In the genomic region with DNA sequence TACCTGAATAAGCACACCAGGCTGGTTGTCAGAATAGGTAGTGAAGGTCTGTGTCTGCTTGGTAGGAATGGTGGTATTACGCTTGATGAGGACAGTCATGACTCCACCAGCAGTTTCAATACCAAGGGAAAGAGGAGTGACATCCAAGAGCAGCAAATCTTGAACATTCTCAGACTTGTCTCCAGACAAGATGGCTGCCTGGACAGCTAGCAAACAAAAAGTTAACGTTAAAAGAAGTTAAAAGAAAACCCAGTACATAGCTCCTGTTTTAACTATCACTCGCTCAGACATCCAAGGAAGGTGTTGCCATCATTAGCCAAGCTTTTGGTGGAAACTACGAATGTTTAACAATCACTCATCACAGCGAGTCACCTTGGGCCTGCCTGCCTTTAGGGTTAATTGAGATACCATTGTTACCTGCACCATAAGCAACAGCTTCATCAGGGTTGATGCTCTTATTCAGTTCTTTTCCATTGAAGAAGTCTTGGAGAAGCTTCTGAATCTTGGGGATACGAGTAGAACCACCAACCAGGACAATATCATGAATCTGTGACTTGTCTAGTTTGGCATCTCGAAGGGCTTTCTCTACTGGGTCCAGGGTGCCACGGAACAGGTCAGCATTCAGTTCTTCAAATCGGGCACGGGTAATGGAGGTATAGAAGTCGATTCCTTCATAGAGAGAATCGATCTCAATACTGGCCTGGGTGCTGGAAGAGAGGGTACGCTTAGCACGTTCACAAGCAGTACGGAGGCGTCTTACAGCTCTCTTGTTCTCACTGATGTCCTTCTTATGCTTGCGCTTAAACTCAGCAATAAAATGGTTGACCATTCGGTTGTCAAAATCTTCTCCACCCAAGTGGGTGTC, we compare ENCODE assay signal across 8 cellular contexts. TPM values are rescaled to one million over a fixed set of nuclear protein-coding genes. Genes with fewer than 3 reads are reported as not detected.
DNase-seq lines count a peak whose midpoint lies in the region; ATAC-seq and TF ChIP-seq lines count a peak whose summit lies in the region.
"Not testable (repeated sequence)": the region's sequence is repeated elsewhere in the genome, so short reads cannot be mapped to it uniquely, and the experiment has no call there.

No MANE protein-coding gene starts in this region.

- peak overlapping the region in 5 of 6 donors; percentile 44 to 99 (median 70) for H3K27ac Mint-ChIP-seq in naive B cell

- 36 to 48% (median 44%) methylated on average over 18 of the region's 18 CpGs for WGBS in spleen, 5 donors

- ATAC-seq in GM18505 (IDR thresholded peaks at IDR 0.05; ENCODE audit: unreplicated experiment); activated T-cell treated with anti-CD3 and anti-CD28 coated beads, Interleukin-2, amount 50 U/mL, for 4 hours; naive B cell (ENCODE audit: low read depth in 2 of 2): not testable (repeated sequence)

- TF ChIP-seq POLR2A in GM18505 (IDR thresholded peaks at IDR 0.05; ENCODE audit: borderline replicate concordance, extremely low read depth, insufficient read depth, insufficient read length): peak; percentile 30
- TF ChIP-seq POLR2A in spleen (IDR thresholded peaks at IDR 0.05): not testable (repeated sequence)

- not testable (repeated sequence) for H3K27me3 Mint-ChIP-seq in activated T-cell treated with anti-CD3 and anti-CD28 coated beads, Interleukin-2, amount 50 U/mL, for 4 hours (ENCODE audit: low read depth); naive B cell

- peaks cover 52% of the 10 kb centered on the region for H3K4me1 Mint-ChIP-seq in activated T-cell treated with anti-CD3 and anti-CD28 coated beads, Interleukin-2, amount 50 U/mL, for 4 hours (ENCODE audit: low read depth)
- H3K4me1 Mint-ChIP-seq in naive B cell: peaks cover 55 to 84% (median 68%) of the 10 kb centered on the region in 3 donors

- H3K4me3 Mint-ChIP-seq in activated T-cell treated with anti-CD3 and anti-CD28 coated beads, Interleukin-2, amount 50 U/mL, for 4 hours: peak overlapping the region; percentile 99
- peak overlapping the region; percentile 98 to 100 (median 98) for H3K4me3 Mint-ChIP-seq in naive B cell

- CTCF ChIA-PET in A673 (lab: Charles Lee): not testable (repeated sequence)

- BruUV-seq in A673 (replicated peaks; lab: Mats Ljungman, UMichigan): not testable (repeated sequence)

- H3K27me3 ChIP-seq in A673 (replicated peaks; ENCODE audit: insufficient read depth, low read depth, low read length, poor library complexity); right atrium auricular region; spleen (replicated peaks in 1 of 7): not testable (repeated sequence)

- TF ChIP-seq CTCF in A673 (conservative IDR thresholded peaks at IDR 0.05; ENCODE audit: low read depth, low read length); choroid plexus epithelial cell (conservative IDR thresholded peaks at IDR 0.05; ENCODE audit: low read depth, low read length); right atrium auricular region (IDR thresholded peaks at IDR 0.05); spleen (IDR thresholded peaks at IDR 0.05 in 8 of 11, conservative IDR thresholded peaks at IDR 0.05 in 3 of 11): not testable (repeated sequence)

- H3K9me3 Mint-ChIP-seq in activated T-cell treated with anti-CD3 and anti-CD28 coated beads, Interleukin-2, amount 50 U/mL, for 4 hours; naive B cell: not testable (repeated sequence)

- H3K36me3 Mint-ChIP-seq in activated T-cell treated with anti-CD3 and anti-CD28 coated beads, Interleukin-2, amount 50 U/mL, for 4 hours (ENCODE audit: insufficient read depth): peaks cover 67% of the 10 kb centered on the region
- H3K36me3 Mint-ChIP-seq in naive B cell: peaks cover 35 to 36% of the 10 kb centered on the region in 2 donors

- not testable (repeated sequence) for H3K9me3 ChIP-seq in A673 (ENCODE audit: low read depth, low read length, poor library complexity, severe bottlenecking); right atrium auricular region; spleen

- H3K4me3 ChIP-seq in A673 (ENCODE audit: low read depth, low read length, poor library complexity, severe bottlenecking) (peak overlapping the region; percentile 83), choroid plexus epithelial cell (ENCODE audit: low read depth, low read length) (peak overlapping the region; percentile 98), right atrium auricular region (peak overlapping the region; percentile 68 to 93), spleen (peak overlapping the region; percentile 66 to 100 (median 96))

- POLR2A ChIA-PET in A673 (lab: Charles Lee; ENCODE audit: low non-redundant PET): not testable (repeated sequence)

- H3K27ac ChIP-seq in A673 (ENCODE audit: low read depth, low read length, poor library complexity, severe bottlenecking) (peak overlapping the region; percentile 2), right atrium auricular region (peak overlapping the region in 1 of 2 donors; percentile 49), spleen (peak overlapping the region in 7 of 8 donors; percentile 9 to 100 (median 100))

- intact Hi-C loops in A673 (cut with micrococcal nuclease; ENCODE audit: unreplicated experiment): not testable (repeated sequence)
- intact Hi-C loops in spleen (cut with DNase I; ENCODE audit: low total_unique reads): loop anchor here (10.0 kb wide), 1 partner anchor 194 kb away; no protein-coding TSS in a partner anchor

- not testable (repeated sequence) for DNase-seq in A673 (ENCODE audit: low spot score); activated T-cell treated with anti-CD3 and anti-CD28 coated beads, Interleukin-2, amount 50 U/mL, for 4 hours; choroid plexus epithelial cell (ENCODE audit: low read depth); naive B cell; spleen
- DNase-seq in OCI-M1 (lab: John Stamatoyannopoulos, UW): peak; percentile 32
- DNase-seq in right atrium auricular region (ENCODE audit: low spot score): peak; percentile 55

- H3K36me3 ChIP-seq in A673 (ENCODE audit: insufficient read depth, low read length, poor library complexity, severe bottlenecking) (peaks cover 68% of the 10 kb centered on the region), right atrium auricular region (peaks cover 63% of the 10 kb centered on the region), spleen (peaks cover 4 to 69% (median 65%) of the 10 kb centered on the region in 6 donors)

- peaks cover 39% of the 10 kb centered on the region for H3K4me1 ChIP-seq in A673 (ENCODE audit: insufficient read depth, low read length, poor library complexity, severe bottlenecking)
- H3K4me1 ChIP-seq in right atrium auricular region: peaks cover 0 to 70% of the 10 kb centered on the region in 2 donors
- peaks cover 67 to 83% (median 80%) of the 10 kb centered on the region in 6 donors for H3K4me1 ChIP-seq in spleen

RNA-seq across cellular contexts. Expression of gene HSPA8, which starts 2.6 kb away (rescaled TPM):
- total RNA-seq in A673 (2021): 2,297 and 3,307 TPM in 2 replicates
- 1,000 to 10,000 TPM; 3,255 to 3,669 (median 3,417) TPM for total RNA-seq in activated T-cell treated with anti-CD3 and anti-CD28 coated beads, Interleukin-2, amount 50 U/mL, for 4 hours
- total RNA-seq in right atrium auricular region: 100 to 1,000 TPM; 672 to 817 TPM
- 100 to 1,000 TPM; 390 to 727 (median 594) TPM for polyA plus RNA-seq in naive B cell (ENCODE audit: low read depth in 6 of 6)
- 1,000 to 10,000 TPM in 1 of 7 donors, 100 to 1,000 TPM in 6; 550 to 1,026 (median 678) TPM for total RNA-seq in spleen
- polyA plus RNA-seq in spleen: 100 to 1,000 TPM; 110 to 369 (median 156) TPM
